27 cellular contexts compared by ENCODE assay signal in genomic region chr15:101368868-101369642, GRCh38.
"Had no signal": no experiment of that assay in that cellular context is flagged by ENCODE, and none has a peak within 500 bp of the region (broad histone marks: within the 10 kb centered on the region; RNA-seq: fewer than 3 reads in every experiment).

No MANE protein-coding gene starts in this region.

- H3K27ac ChIP-seq: gastroesophageal sphincter, parathyroid adenoma, sigmoid colon, suprapubic skin, tibial artery, upper lobe of right lung had no signal

- H3K9me3 ChIP-seq: sigmoid colon, suprapubic skin, upper lobe of right lung had no signal

- H3K4me3 ChIP-seq: gastroesophageal sphincter, sigmoid colon, smooth muscle cell, stomach, suprapubic skin, tibial artery, upper lobe of right lung had no signal

- H3K27me3 ChIP-seq: suprapubic skin, upper lobe of right lung had no signal

- H3K4me1 ChIP-seq: parathyroid adenoma, upper lobe of right lung had no signal

- ATAC-seq: activated CD8-positive, alpha-beta T cell treated with anti-CD3 and anti-CD28 coated beads for 36 hours; activated T-cell treated with anti-CD3 and anti-CD28 coated beads, Interleukin-2, amount 50 U/mL, for 4 hours; activated T-helper 17 cell treated with anti-CD3 and anti-CD28 coated beads, Interleukin-2, amount 50 U/mL, for 72 hours; gastroesophageal sphincter; stimulated activated memory B cell treated with anti-CD40 and anti-IgM and Interleukin-4, amounts not matched to agents 10 μg/mL and 1 μg/mL and 100 μg/mL, for 72 hours had no signal

- DNase-seq: activated B cell treated with CpG ODN at 0.5 μM for 24 hours; activated CD4-positive, alpha-beta T cell treated with anti-CD3 and anti-CD28 coated beads, Interleukin-2, amount 50 U/mL, for 1 hour; activated CD8-positive, alpha-beta T cell treated with anti-CD3 and anti-CD28 coated beads for 36 hours; activated gamma-delta T cell treated with Interleukin-2 at 50 U/mL for 16 hours; activated naive CD4-positive, alpha-beta T cell treated with anti-CD3 and anti-CD28 coated beads, Interleukin-2, amount 50 U/mL, for 16 hours; activated T-cell treated with anti-CD3 and anti-CD28 coated beads, Interleukin-2, amount 50 U/mL, for 4 hours; amniotic stem cell; central memory CD4-positive, alpha-beta T cell; hypothalamus; kidney glomerular epithelial cell; naive B cell; nephron progenitor cell; occipital lobe; sigmoid colon; stimulated activated CD4-positive, alpha-beta T cell treated with anti-CD3 and anti-CD28 coated beads, Interleukin-1b, Interleukin-23, amount 100 ng/mL, for 48 hours; stimulated activated CD4-positive, alpha-beta T cell treated with anti-CD3 and anti-CD28 coated beads, Interleukin-4, amount 100 ng/mL, for 4 hours; stimulated activated CD8-positive, alpha-beta memory T cell treated with anti-CD3 and anti-CD28 coated beads, Interleukin-4, amount 100 ng/mL, for 48 hours; T-helper 1 cell; upper lobe of right lung had no signal

- H3K36me3 ChIP-seq: gastroesophageal sphincter, sigmoid colon, suprapubic skin, tibial artery, upper lobe of right lung had no signal
